Comparison of ENCODE assay signal across 8 cellular contexts in genomic region chr1:28091043-28091781, GRCh38. TPM values are rescaled to one million over a fixed set of nuclear protein-coding genes. Genes with fewer than 3 reads are reported as not detected.
DNase-seq lines count a peak whose midpoint lies in the region; ATAC-seq and TF ChIP-seq lines count a peak whose summit lies in the region.

No MANE protein-coding gene starts in this region.

- peak; percentile 29 for ATAC-seq in HG03378 (IDR thresholded peaks at IDR 0.05; ENCODE audit: unreplicated experiment)
- ATAC-seq in naive thymus-derived CD4-positive, alpha-beta T cell = peak; percentile 24
- no peak for ATAC-seq in HG02798 (IDR thresholded peaks at IDR 0.05; ENCODE audit: poor library complexity, unreplicated experiment)

- no peaks in the 10 kb centered on the region for H3K9me3 Mint-ChIP-seq in endodermal cell
- no peaks in the 10 kb centered on the region for H3K9me3 Mint-ChIP-seq in naive thymus-derived CD4-positive, alpha-beta T cell

- H3K4me3 ChIP-seq in BJ (ENCODE audit: low read depth, low read length) (no peak overlapping the region), NT2/D1 (ENCODE audit: insufficient read length, low read depth) (no peak overlapping the region), endodermal cell (ENCODE audit: low read length) (no peak overlapping the region)
- H3K4me3 ChIP-seq in naive thymus-derived CD4-positive, alpha-beta T cell (ENCODE audit: low read length) = no peak overlapping the region

- H3K36me3 Mint-ChIP-seq in endodermal cell (ENCODE audit: low read depth) = no peaks in the 10 kb centered on the region
- peaks cover 0 to 3% (median 0%) of the 10 kb centered on the region in 5 donors for H3K36me3 Mint-ChIP-seq in naive thymus-derived CD4-positive, alpha-beta T cell

- H3K9ac ChIP-seq in NT2/D1 (ENCODE audit: insufficient read length, low read depth) (no peak overlapping the region), endodermal cell (ENCODE audit: extremely low read depth, low read length, poor library complexity, severe bottlenecking) (no peak overlapping the region)

- H3K4me1 ChIP-seq in NT2/D1 (ENCODE audit: insufficient read depth, insufficient read length) (no peaks in the 10 kb centered on the region), endodermal cell (ENCODE audit: control insufficient read depth, insufficient read depth, low read length) (no peaks in the 10 kb centered on the region)
- H3K4me1 ChIP-seq in naive thymus-derived CD4-positive, alpha-beta T cell (ENCODE audit: control insufficient read depth in 2 of 2, insufficient read depth in 2 of 2, low read length in 2 of 2) = peaks cover 11 to 12% of the 10 kb centered on the region in 2 donors

- H3K27me3 ChIP-seq in BJ (ENCODE audit: control insufficient read depth, insufficient read depth, low read length) (no peaks in the 10 kb centered on the region), NT2/D1 (ENCODE audit: insufficient read depth, insufficient read length) (no peaks in the 10 kb centered on the region), endodermal cell (ENCODE audit: control insufficient read depth, insufficient read depth, low read length, poor library complexity, severe bottlenecking) (no peaks in the 10 kb centered on the region)
- no peaks in the 10 kb centered on the region for H3K27me3 ChIP-seq in naive thymus-derived CD4-positive, alpha-beta T cell (ENCODE audit: control insufficient read depth in 2 of 2, insufficient read depth in 2 of 2, low read length in 2 of 2)

- H3K4me3 Mint-ChIP-seq in endodermal cell = no peak overlapping the region
- H3K4me3 Mint-ChIP-seq in naive thymus-derived CD4-positive, alpha-beta T cell = peak overlapping the region; percentile 33 to 79 (median 53)

- POLR2A ChIA-PET in BJ (lab: Charles Lee) = no interaction called here
- POLR2A ChIA-PET in naive thymus-derived CD4-positive, alpha-beta T cell (lab: Charles Lee) = interaction anchor here (1.1 kb wide), 1 partner anchor 1091 kb away, joined by 3 read pairs; the partner anchor contains the start of gene SRSF4

- intact Hi-C loops in naive thymus-derived CD4-positive, alpha-beta T cell (cut with micrococcal nuclease) = loop anchor here (1.0 to 2.0 kb wide), 4 partner anchors 78 to 786 kb away; no protein-coding TSS in a partner anchor

- H3K9me3 ChIP-seq in NT2/D1 (ENCODE audit: insufficient read depth, low read length) (no peaks in the 10 kb centered on the region), endodermal cell (ENCODE audit: control insufficient read depth, low read length) (no peaks in the 10 kb centered on the region)
- no peaks in the 10 kb centered on the region for H3K9me3 ChIP-seq in naive thymus-derived CD4-positive, alpha-beta T cell (ENCODE audit: control insufficient read depth in 2 of 3, low read length in 3 of 3)

- DNase-seq in BJ (ENCODE audit: low read depth) (no peak), NT2/D1 (ENCODE audit: low read depth, low spot score) (peak; percentile 54), endodermal cell (peak; percentile 89)
- DNase-seq in activated CD8-positive, alpha-beta memory T cell treated with anti-CD3 and anti-CD28 coated beads for 48 hours (ENCODE audit: low read depth in 2 of 3, low spot score in 2 of 3) = peak; percentile 26 to 65 (median 63)
- DNase-seq in naive thymus-derived CD4-positive, alpha-beta T cell = peak; percentile 51 to 82 (median 76)
- DNase-seq in stimulated activated naive CD4-positive, alpha-beta T cell (lab: John Stamatoyannopoulos, UW) = peak; percentile 44 to 87 (median 59)

- no peak overlapping the region for H3K27ac Mint-ChIP-seq in endodermal cell
- peak overlapping the region; percentile 9 to 83 (median 46) for H3K27ac Mint-ChIP-seq in naive thymus-derived CD4-positive, alpha-beta T cell

- peaks cover 9% of the 10 kb centered on the region for H3K4me1 Mint-ChIP-seq in endodermal cell
- H3K4me1 Mint-ChIP-seq in naive thymus-derived CD4-positive, alpha-beta T cell = peaks cover 19 to 36% (median 27%) of the 10 kb centered on the region in 7 donors

- CTCF ChIA-PET in BJ (lab: Yijun Ruan, JAX) = interaction anchor here (0.6 to 6.2 kb wide), 22 partner anchors 10 to 415 kb away, joined by 3 to 134 read pairs (median 4); partner anchors contain the start of gene PTAFR
- CTCF ChIA-PET in naive thymus-derived CD4-positive, alpha-beta T cell (lab: Charles Lee) = interaction anchor here (0.5 to 3.2 kb wide), 12 partner anchors 15 to 1233 kb away, joined by 3 to 32 read pairs (median 4); partner anchors contain the start of gene STX12

- H3K36me3 ChIP-seq in BJ (ENCODE audit: control insufficient read depth, insufficient read depth, low read length) = no peaks in the 10 kb centered on the region
- H3K36me3 ChIP-seq in NT2/D1 (ENCODE audit: insufficient read depth, insufficient read length, low read length) = no peaks in the 10 kb centered on the region
- no peaks in the 10 kb centered on the region for H3K36me3 ChIP-seq in endodermal cell (ENCODE audit: control insufficient read depth, insufficient read depth, low read length)
- peaks cover 0 to 4% (median 0%) of the 10 kb centered on the region in 3 experiments for H3K36me3 ChIP-seq in naive thymus-derived CD4-positive, alpha-beta T cell (ENCODE audit: control insufficient read depth in 2 of 3, insufficient read depth in 3 of 3, low read length in 3 of 3)

- TF ChIP-seq CTCF in BJ (IDR thresholded peaks at IDR 0.05; ENCODE audit: insufficient read depth, low read depth, low read length) (peak; percentile 84), endodermal cell (conservative IDR thresholded peaks at IDR 0.05) (peak; percentile 93)

- H3K27me3 Mint-ChIP-seq in endodermal cell (ENCODE audit: insufficient read depth) = peaks cover 8% of the 10 kb centered on the region
- peaks cover 0 to 27% (median 0%) of the 10 kb centered on the region in 5 donors for H3K27me3 Mint-ChIP-seq in naive thymus-derived CD4-positive, alpha-beta T cell

- H3K27ac ChIP-seq in endodermal cell (ENCODE audit: low read depth, low read length) = no peak overlapping the region
- no peak overlapping the region for H3K27ac ChIP-seq in naive thymus-derived CD4-positive, alpha-beta T cell (ENCODE audit: low read depth, low read length)

- 58 to 71% methylated on average over 3 to 6 of the region's 6 CpGs for WGBS in endodermal cell (ENCODE audit: insufficient coverage in 1 of 2, insufficient read length in 1 of 2), 2 experiments

RNA-seq across cellular contexts. Expression of gene EYA3, which starts 2.8 kb away (rescaled TPM):
- polyA plus RNA-seq in BJ (2011; rRNA removed) = 8.6 and 11.1 TPM in 2 replicates
- 21.4 and 32.2 TPM in 2 replicates for polyA minus RNA-seq in BJ (2011; rRNA and poly(A)+ RNA removed)
- 10 to 100 TPM; 29.3 to 32.8 TPM for total RNA-seq in endodermal cell
- 23.9 TPM for polyA plus RNA-seq in endodermal cell (2013, experiment 1 of 2)
- polyA plus RNA-seq in endodermal cell (2013, experiment 2 of 2) = 19.5 TPM
- total RNA-seq in naive thymus-derived CD4-positive, alpha-beta T cell = 10 to 100 TPM; 14.5 to 31.7 (median 19.2) TPM
- 1 to 10 TPM; 4.9 to 6.3 TPM for polyA plus RNA-seq in naive thymus-derived CD4-positive, alpha-beta T cell
